14 cellular contexts compared by ENCODE assay signal in the genomic region with DNA sequence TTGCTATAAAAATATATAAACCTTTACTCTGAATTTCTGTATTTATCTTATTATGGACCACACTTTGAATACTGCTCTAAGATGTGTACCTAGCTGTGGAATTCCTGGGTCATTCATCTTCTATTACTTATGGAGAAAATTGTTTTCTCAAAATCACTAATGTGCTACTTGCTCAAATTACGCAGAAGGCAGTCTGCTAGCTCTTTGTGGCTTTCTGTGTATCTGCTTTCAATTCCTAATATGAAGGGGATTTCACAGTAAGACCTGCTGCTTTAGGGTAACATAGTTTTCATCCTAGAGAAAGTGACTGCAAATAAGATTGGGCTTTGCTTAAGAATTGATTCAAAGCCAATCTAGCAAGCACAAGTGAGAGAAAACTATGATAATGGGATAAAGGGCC.
DNase-seq lines count a peak whose midpoint lies in the region; ATAC-seq and TF ChIP-seq lines count a peak whose summit lies in the region.
"Had no signal": no experiment of that assay in that cellular context is flagged by ENCODE, and none has a peak within 500 bp of the region (broad histone marks: within the 10 kb centered on the region; RNA-seq: fewer than 3 reads in every experiment).

No MANE protein-coding gene starts in this region.

- peak overlapping the region; percentile 67 for H3K27ac ChIP-seq in naive thymus-derived CD4-positive, alpha-beta T cell (ENCODE audit: low read depth, low read length)
- H3K27ac ChIP-seq in colonic mucosa, result no peak overlapping the region
- H3K27ac ChIP-seq: HL-60 had no signal

- H3K9me3 Mint-ChIP-seq in activated CD4-positive, alpha-beta T cell treated with anti-CD3 and anti-CD28 coated beads, Interleukin-2, amount 10 ng/mL, durations not matched to agents 24 days and 14 days, result no peaks in the 10 kb centered on the region
- peaks cover 0 to 5% (median 0%) of the 10 kb centered on the region in 11 donors for H3K9me3 Mint-ChIP-seq in naive thymus-derived CD4-positive, alpha-beta T cell

- peaks cover 43% of the 10 kb centered on the region for H3K4me1 Mint-ChIP-seq in activated CD4-positive, alpha-beta T cell treated with anti-CD3 and anti-CD28 coated beads, Interleukin-2, amount 10 ng/mL, durations not matched to agents 24 days and 14 days
- peaks cover 15 to 62% (median 51%) of the 10 kb centered on the region in 7 donors for H3K4me1 Mint-ChIP-seq in naive thymus-derived CD4-positive, alpha-beta T cell

- no peak overlapping the region for H3K4me3 ChIP-seq in naive thymus-derived CD4-positive, alpha-beta T cell (ENCODE audit: low read length)
- no peak overlapping the region for H3K4me3 ChIP-seq in colonic mucosa

- peak; percentile 64 for ATAC-seq in GM21576 (IDR thresholded peaks at IDR 0.05; ENCODE audit: unreplicated experiment)
- ATAC-seq in HG03457 (IDR thresholded peaks at IDR 0.05; ENCODE audit: unreplicated experiment), result peak; percentile 45
- ATAC-seq in naive thymus-derived CD4-positive, alpha-beta T cell, result peak; percentile 49
- ATAC-seq: esophagus mucosa had no signal

- peak overlapping the region; percentile 35 for H3K4me3 Mint-ChIP-seq in activated CD4-positive, alpha-beta T cell treated with anti-CD3 and anti-CD28 coated beads, Interleukin-2, amount 10 ng/mL, durations not matched to agents 24 days and 14 days
- peak overlapping the region in 9 of 10 donors; percentile 12 to 82 (median 58) for H3K4me3 Mint-ChIP-seq in naive thymus-derived CD4-positive, alpha-beta T cell

- no peak for TF ChIP-seq CTCF in colonic mucosa (IDR thresholded peaks at IDR 0.05)

- H3K36me3 ChIP-seq in naive thymus-derived CD4-positive, alpha-beta T cell (ENCODE audit: control insufficient read depth in 2 of 3, insufficient read depth in 3 of 3, low read length in 3 of 3), result no peaks in the 10 kb centered on the region
- no peaks in the 10 kb centered on the region for H3K36me3 ChIP-seq in colonic mucosa

- no peaks in the 10 kb centered on the region for H3K9me3 ChIP-seq in naive thymus-derived CD4-positive, alpha-beta T cell (ENCODE audit: control insufficient read depth in 2 of 3, low read length in 3 of 3)
- H3K9me3 ChIP-seq in colonic mucosa, result no peaks in the 10 kb centered on the region

- peaks cover 11% of the 10 kb centered on the region for H3K36me3 Mint-ChIP-seq in activated CD4-positive, alpha-beta T cell treated with anti-CD3 and anti-CD28 coated beads, Interleukin-2, amount 10 ng/mL, durations not matched to agents 24 days and 14 days (ENCODE audit: low read depth)
- H3K36me3 Mint-ChIP-seq in naive thymus-derived CD4-positive, alpha-beta T cell, result peaks cover 0 to 21% (median 3%) of the 10 kb centered on the region in 5 donors

- H3K4me1 ChIP-seq in naive thymus-derived CD4-positive, alpha-beta T cell (ENCODE audit: control insufficient read depth in 2 of 2, insufficient read depth in 2 of 2, low read length in 2 of 2), result peaks cover 26 to 55% of the 10 kb centered on the region in 2 donors
- no peaks in the 10 kb centered on the region for H3K4me1 ChIP-seq in colonic mucosa

- peak; percentile 79 for DNase-seq in activated CD4-positive, alpha-beta T cell treated with anti-CD3 and anti-CD28 coated beads, Interleukin-2, amount 10 ng/mL, durations not matched to agents 24 days and 14 days
- no peak for DNase-seq in activated CD4-positive, alpha-beta T cell treated with anti-CD3 and anti-CD28 coated beads, Interleukin-2, amount 50 U/mL, for 48 hours
- DNase-seq in naive thymus-derived CD4-positive, alpha-beta T cell, result peak in 6 of 9 donors; percentile 29 to 53 (median 37)
- DNase-seq in colonic mucosa (no peak), NCI-H748 treated with DMSO at 0.1 percent for 48 hours (lab: John Stamatoyannopoulos, UW) (no peak), kidney tubule cell (ENCODE audit: low spot score) (no peak)
- DNase-seq: ACHN, amniotic stem cell, kidney glomerular epithelial cell, NCI-H226 had no signal

- H3K27ac Mint-ChIP-seq in activated CD4-positive, alpha-beta T cell treated with anti-CD3 and anti-CD28 coated beads, Interleukin-2, amount 10 ng/mL, durations not matched to agents 24 days and 14 days, result peak overlapping the region; percentile 84
- H3K27ac Mint-ChIP-seq in naive thymus-derived CD4-positive, alpha-beta T cell, result peak overlapping the region; percentile 68 to 94 (median 84)

- H3K9ac ChIP-seq in colonic mucosa (ENCODE audit: low read depth in 2 of 2, low read length in 2 of 2), result no peak overlapping the region

- no peaks in the 10 kb centered on the region for H3K27me3 Mint-ChIP-seq in activated CD4-positive, alpha-beta T cell treated with anti-CD3 and anti-CD28 coated beads, Interleukin-2, amount 10 ng/mL, durations not matched to agents 24 days and 14 days
- no peaks in the 10 kb centered on the region for H3K27me3 Mint-ChIP-seq in naive thymus-derived CD4-positive, alpha-beta T cell

- CTCF ChIA-PET in naive thymus-derived CD4-positive, alpha-beta T cell (lab: Charles Lee), result interaction anchor here (0.7 to 2.1 kb wide), 5 partner anchors 26 to 183 kb away, joined by 3 to 5 read pairs (median 4); partner anchors contain the start of gene PDE3B

- POLR2A ChIA-PET in naive thymus-derived CD4-positive, alpha-beta T cell (lab: Charles Lee), result interaction anchor here (0.6 to 5.9 kb wide), 3 partner anchors 20 to 274 kb away, joined by 3 to 48 read pairs (median 4); partner anchors contain the start of gene PDE3B

- intact Hi-C loops in activated CD4-positive, alpha-beta T cell treated with anti-CD3 and anti-CD28 coated beads, Interleukin-2, amount 10 ng/mL, durations not matched to agents 24 days and 14 days (cut with micrococcal nuclease), result loop anchor here (5.0 to 10.0 kb wide), 4 partner anchors 56 to 901 kb away; no protein-coding TSS in a partner anchor
- intact Hi-C loops in naive thymus-derived CD4-positive, alpha-beta T cell (cut with micrococcal nuclease), result loop anchor here (1.0 to 5.0 kb wide), 3 partner anchors 14 to 411 kb away; partner anchors contain the start of gene RRAS2 (in 1 of the 2)
- intact Hi-C loops in colonic mucosa (cut with DNase I), result no loop called here

- no peaks in the 10 kb centered on the region for H3K27me3 ChIP-seq in naive thymus-derived CD4-positive, alpha-beta T cell (ENCODE audit: control insufficient read depth in 2 of 2, insufficient read depth in 2 of 2, low read length in 2 of 2)
- no peaks in the 10 kb centered on the region for H3K27me3 ChIP-seq in colonic mucosa

Comparison
In these comparisons a context has a peak if more than half of its experiments do, and no peak if none do; other contexts are left out.
1. DNase-seq: peak in activated CD4-positive, alpha-beta T cell treated with anti-CD3 and anti-CD28 coated beads, Interleukin-2, amount 10 ng/mL, durations not matched to agents 24 days and 14 days (single experiment) and naive thymus-derived CD4-positive, alpha-beta T cell (6 of 9); none in activated CD4-positive, alpha-beta T cell treated with anti-CD3 and anti-CD28 coated beads, Interleukin-2, amount 50 U/mL, for 48 hours (0 of 2), colonic mucosa (single experiment), NCI-H748 treated with DMSO at 0.1 percent for 48 hours (single experiment) and kidney tubule cell (single experiment).
2. Peak in every context shown above with its lines, with median percentiles within 50 percentile points of each other: ATAC-seq.